In genomic region chr5:134370871-134371833, GRCh38 we compare ENCODE assay signal across 8 cellular contexts. TPM values are rescaled to one million over a fixed set of nuclear protein-coding genes. Genes with fewer than 3 reads are reported as not detected.
A peak's percentile ranks its signal among the peaks of the same experiment; 100 is the strongest.
DNase-seq lines count a peak whose midpoint lies in the region; ATAC-seq and TF ChIP-seq lines count a peak whose summit lies in the region.

Gene UBE2B (plus strand): TSS chr5:134371569. CDS start chr5:134371596, 27 bp downstream.

- H3K4me3 ChIP-seq in AG09309 (ENCODE audit: control insufficient read depth, low read depth, low read length) (peak within 1 kb of the TSS; percentile 92), spleen (peak within 1 kb of the TSS; percentile 65 to 82 (median 73))

- no peaks in the 10 kb centered on the region for H3K27me3 Mint-ChIP-seq in central memory CD8-positive, alpha-beta T cell

- intact Hi-C loops in spleen (cut with DNase I; ENCODE audit: low total_unique reads), result no loop called here

- H3K4me1 ChIP-seq in spleen, result peaks cover 22 to 74% (median 56%) of the 10 kb centered on the region in 6 donors

- no peaks in the 10 kb centered on the region for H3K9me3 ChIP-seq in spleen

- peak within 1 kb of the TSS; percentile 99 for H3K27ac Mint-ChIP-seq in central memory CD8-positive, alpha-beta T cell (ENCODE audit: low read depth)

- H3K27ac ChIP-seq in spleen, result peak within 1 kb of the TSS; percentile 95 to 100 (median 98)

- no peaks in the 10 kb centered on the region for H3K9me3 Mint-ChIP-seq in central memory CD8-positive, alpha-beta T cell

- H3K4me3 Mint-ChIP-seq in central memory CD8-positive, alpha-beta T cell, result peak within 1 kb of the TSS; percentile 92

- H3K27me3 ChIP-seq in spleen (replicated peaks in 1 of 7), result no peaks in the 10 kb centered on the region

- TF ChIP-seq CTCF in AG09309 (IDR thresholded peaks at IDR 0.05; ENCODE audit: control insufficient read depth, insufficient read depth, low read depth, low read length, missing control alignments) (no peak), spleen (IDR thresholded peaks at IDR 0.05 in 8 of 11, conservative IDR thresholded peaks at IDR 0.05 in 3 of 11) (peak in 3 of 11 experiments; percentile 10 to 27 (median 24))

- ATAC-seq in GM19025 (IDR thresholded peaks at IDR 0.05; ENCODE audit: low read depth, unreplicated experiment) (peak; percentile 61), HG03342 (IDR thresholded peaks at IDR 0.05; ENCODE audit: unreplicated experiment) (peak; percentile 67)
- peak; percentile 78 for ATAC-seq in central memory CD8-positive, alpha-beta T cell (replicated peaks; ENCODE audit: extremely low read depth, poor library complexity, severe bottlenecking)

- DNase-seq in AG09309 (ENCODE audit: low read depth) (peak; percentile 99), NCI-H446 (lab: John Stamatoyannopoulos, UW) (peak; percentile 97 to 98), inferior parietal cortex (ENCODE audit: extremely low spot score) (peak; percentile 99), spleen (peak; percentile 99)
- peak; percentile 95 for DNase-seq in activated CD4-positive, CD25-positive, alpha-beta regulatory T cell treated with anti-CD3 and anti-CD28 coated beads, Interleukin-2, amount 50 U/mL, for 16 hours (ENCODE audit: low read depth, low spot score)
- peak; percentile 96 to 99 for DNase-seq in central memory CD8-positive, alpha-beta T cell (ENCODE audit: low spot score in 2 of 2)

- peaks cover 38% of the 10 kb centered on the region for H3K36me3 Mint-ChIP-seq in central memory CD8-positive, alpha-beta T cell (ENCODE audit: insufficient read depth)

- peaks cover 42% of the 10 kb centered on the region for H3K4me1 Mint-ChIP-seq in central memory CD8-positive, alpha-beta T cell

- 0 to 1% (median 1%) methylated on average over 49 to 74 of the region's 74 CpGs for WGBS in spleen, 5 donors

- peaks cover 0 to 20% (median 3%) of the 10 kb centered on the region in 6 donors for H3K36me3 ChIP-seq in spleen

- TF ChIP-seq POLR2A in spleen (IDR thresholded peaks at IDR 0.05), result peak in 2 of 3 donors; percentile 74 to 76

RNA-seq across cellular contexts. Expression of gene UBE2B, which starts in this region (rescaled TPM):
- 100 to 1,000 TPM in 5 of 7 donors, 10 to 100 TPM in 2; 67.7 to 117 (median 102) TPM for total RNA-seq in spleen
- polyA plus RNA-seq in spleen, result 100 to 1,000 TPM in 1 of 3 donors, 10 to 100 TPM in 2; 97.0 to 112 (median 98.7) TPM

Comparison
In these comparisons a context has a peak if more than half of its experiments do, and no peak if none do; other contexts are left out.
1. Peak in every context shown above with its lines: DNase-seq, ATAC-seq, H3K4me3 ChIP-seq and H3K27ac ChIP-seq.